18 cellular contexts compared by ENCODE assay signal in genomic region chr1:153362187-153362586, GRCh38. TPM values are rescaled to one million over a fixed set of nuclear protein-coding genes. Genes with fewer than 3 reads are reported as not detected.
DNase-seq lines count a peak whose midpoint lies in the region; ATAC-seq and TF ChIP-seq lines count a peak whose summit lies in the region.
"Had no signal": no experiment of that assay in that cellular context is flagged by ENCODE, and none has a peak within 500 bp of the region (broad histone marks: within the 10 kb centered on the region; RNA-seq: fewer than 3 reads in every experiment).

No MANE protein-coding gene starts in this region.

- TF ChIP-seq EP300 in transverse colon (IDR thresholded peaks at IDR 0.05; ENCODE audit: low read depth) = no peak

- H3K4me1 Mint-ChIP-seq in nephron = no peaks in the 10 kb centered on the region

- BruUV-seq in PC-9 (replicated peaks; lab: Mats Ljungman, UMichigan) = no TSS peak

- peaks cover 83% of the 10 kb centered on the region for H3F3A ChIP-seq in PC-9 (ENCODE audit: insufficient read depth, low read depth)

- intact Hi-C loops in PC-9 (cut with micrococcal nuclease; ENCODE audit: unreplicated experiment) = no loop called here
- intact Hi-C loops in transverse colon (cut with DNase I; ENCODE audit: low total_unique reads) = no loop called here

- no peak overlapping the region for H3K4me3 ChIP-seq in BLaER1 treated with 17β-estradiol and CSF1 and Interleukin-3, amounts not matched to agents 10 nM and 100 nM
- H3K4me3 ChIP-seq in PC-9 = no peak overlapping the region
- H3K4me3 ChIP-seq in esophagus (ENCODE audit: low read depth in 1 of 2, low read length in 2 of 2) = no peak overlapping the region
- H3K4me3 ChIP-seq in transverse colon = no peak overlapping the region
- H3K4me3 ChIP-seq: SK-N-MC had no signal

- H3K27ac Mint-ChIP-seq in nephron = peak overlapping the region in 2 of 3 experiments; percentile 27 to 73

- no peaks in the 10 kb centered on the region for H3K36me3 Mint-ChIP-seq in nephron (ENCODE audit: low read depth)

- H3K27me3 Mint-ChIP-seq in nephron (ENCODE audit: low read depth) = peaks cover 13% of the 10 kb centered on the region

- no peaks in the 10 kb centered on the region for H3K9me3 Mint-ChIP-seq in nephron

- peaks cover 0 to 30% (median 10%) of the 10 kb centered on the region in 11 experiments; a peak in 12 of 22 replicates for H3K36me3 ChIP-seq in BLaER1 treated with 17β-estradiol and CSF1 and Interleukin-3, amounts not matched to agents 10 nM and 100 nM
- H3K36me3 ChIP-seq in PC-9 (ENCODE audit: low read depth) (peaks cover 19% of the 10 kb centered on the region), esophagus (ENCODE audit: control insufficient read depth in 2 of 2, insufficient read depth in 2 of 2, low read length in 1 of 2) (peaks cover 0 to 3% of the 10 kb centered on the region in 2 donors), transverse colon (no peaks in the 10 kb centered on the region)

- in situ Hi-C loops in transverse colon (cut with MboI; ENCODE audit: low pct_ligation_motif_present in 1 of 4, low pct_unique_long_range_greater_than_20kb in 1 of 4, low sequenced_read_pairs in 3 of 4) = loop anchor here in 1 of 4 donors (25.0 kb wide), 1 partner anchor 225 kb away; no protein-coding TSS in a partner anchor

- ATAC-seq in HG02763 (IDR thresholded peaks at IDR 0.05; ENCODE audit: unreplicated experiment) (no peak), omental fat pad (ENCODE audit: low FRiP score) (no peak), HG03175 (IDR thresholded peaks at IDR 0.05; ENCODE audit: unreplicated experiment) (no peak)

- TF ChIP-seq CTCF in PC-9 (conservative IDR thresholded peaks at IDR 0.05) (no peak), nephron (IDR thresholded peaks at IDR 0.05; ENCODE audit: unreplicated experiment in 3 of 3) (no peak), omental fat pad (IDR thresholded peaks at IDR 0.05) (no peak), transverse colon (IDR thresholded peaks at IDR 0.05) (no peak)

- CTCF ChIA-PET in PC-9 (lab: Charles Lee) = interaction anchor here (0.7 kb wide), 1 partner anchor 1249 kb away, joined by 3 read pairs; no protein-coding TSS in a partner anchor

- H3K4me3 Mint-ChIP-seq in nephron = no peak overlapping the region

- H3K9me3 ChIP-seq in BLaER1 treated with 17β-estradiol and CSF1 and Interleukin-3, amounts not matched to agents 10 nM and 100 nM (replicated peaks in 1 of 11) = peaks cover 0 to 12% (median 0%) of the 10 kb centered on the region in 11 experiments; a peak in 2 of 22 replicates
- H3K9me3 ChIP-seq in PC-9 (ENCODE audit: insufficient read depth, low read depth) = no peaks in the 10 kb centered on the region
- H3K9me3 ChIP-seq in esophagus (ENCODE audit: control insufficient read depth in 2 of 2, insufficient read depth in 1 of 2, low read depth in 1 of 2, low read length in 1 of 2) = no peaks in the 10 kb centered on the region
- no peaks in the 10 kb centered on the region for H3K9me3 ChIP-seq in transverse colon

- TF ChIP-seq POLR2A in transverse colon (IDR thresholded peaks at IDR 0.05) = no peak

- no peaks in the 10 kb centered on the region for H3K27me3 ChIP-seq in BLaER1 treated with 17β-estradiol and CSF1 and Interleukin-3, amounts not matched to agents 10 nM and 100 nM
- H3K27me3 ChIP-seq in PC-9 (ENCODE audit: insufficient read depth, low read depth) (no peaks in the 10 kb centered on the region), esophagus (ENCODE audit: control insufficient read depth in 1 of 2, insufficient read depth in 2 of 2, low read length in 2 of 2) (no peaks in the 10 kb centered on the region), transverse colon (peaks cover 8% of the 10 kb centered on the region)

- DNase-seq in PC-9 (no peak), omental fat pad (ENCODE audit: low spot score) (no peak), transverse colon (no peak)
- DNase-seq: Karpas-422, MV-4-11, NCI-H1105 treated with DMSO at 0.1 percent for 48 hours, NCI-H2081, NCI-H526, SHP77 had no signal

- peak overlapping the region in 5 of 11 experiments; percentile 40 to 98 (median 86); a peak in 9 of 22 replicates for H3K4me2 ChIP-seq in BLaER1 treated with 17β-estradiol and CSF1 and Interleukin-3, amounts not matched to agents 10 nM and 100 nM
- peak overlapping the region; percentile 71; the same call in 1 of the 2 replicates for H3K4me2 ChIP-seq in PC-9

- no peaks in the 10 kb centered on the region for H3K9me2 ChIP-seq in PC-9 (ENCODE audit: insufficient read depth)

- 73 to 77% methylated on average over 3 of the region's 3 CpGs for WGBS in esophagus, 2 donors
- WGBS in transverse colon (ENCODE audit: low coverage in 1 of 2), 2 donors = 65% methylated on average over 3 of the region's 3 CpGs; no CpG with 5 or more reads in 1 of the 2 donors

- peak overlapping the region in 6 of 11 experiments; percentile 85 to 94 (median 92); a peak in 11 of 22 replicates for H3K9ac ChIP-seq in BLaER1 treated with 17β-estradiol and CSF1 and Interleukin-3, amounts not matched to agents 10 nM and 100 nM

- H3K4me1 ChIP-seq in BLaER1 treated with 17β-estradiol and CSF1 and Interleukin-3, amounts not matched to agents 10 nM and 100 nM = peaks cover 11 to 100% (median 67%) of the 10 kb centered on the region in 10 experiments
- H3K4me1 ChIP-seq in PC-9 (replicated peaks; ENCODE audit: insufficient read depth) (peaks cover 80% of the 10 kb centered on the region), esophagus (ENCODE audit: control insufficient read depth in 2 of 2, insufficient read depth in 2 of 2, low read length in 1 of 2) (peaks cover 2 to 20% of the 10 kb centered on the region in 2 donors), transverse colon (peaks cover 0 to 4% (median 0%) of the 10 kb centered on the region in 4 donors)

- peaks cover 25% of the 10 kb centered on the region for H3K79me2 ChIP-seq in PC-9 (ENCODE audit: low read depth)

- peak overlapping the region in 9 of 11 experiments; percentile 11 to 98 (median 94); a peak in 17 of 22 replicates for H3K27ac ChIP-seq in BLaER1 treated with 17β-estradiol and CSF1 and Interleukin-3, amounts not matched to agents 10 nM and 100 nM
- H3K27ac ChIP-seq in PC-9 (peak overlapping the region; percentile 42; the same call in 1 of the 2 replicates), esophagus (ENCODE audit: low read depth in 2 of 2, low read length in 1 of 2) (peak overlapping the region; percentile 76 to 78), transverse colon (no peak overlapping the region)
- H3K27ac ChIP-seq: SK-N-MC had no signal

- H4K20me1 ChIP-seq in BLaER1 treated with 17β-estradiol and CSF1 and Interleukin-3, amounts not matched to agents 10 nM and 100 nM = peaks cover 0 to 7% (median 0%) of the 10 kb centered on the region in 11 experiments; a peak in 2 of 22 replicates
- H4K20me1 ChIP-seq in PC-9 (ENCODE audit: insufficient read depth) = no peaks in the 10 kb centered on the region

- H2AFZ ChIP-seq in PC-9 = no peak overlapping the region

- POLR2A ChIA-PET in PC-9 (lab: Charles Lee; ENCODE audit: unreplicated experiment) = no interaction called here

RNA-seq across cellular contexts. Expression of gene S100A9, which starts 4.5 kb away (rescaled TPM):
- total RNA-seq in PC-9 (2021) (2.1 and 4.3 TPM in 2 replicates), omental fat pad (1,000 to 10,000 TPM in 1 of 4 donors, 100 to 1,000 TPM in 3; 436 to 2,200 (median 573) TPM), transverse colon (10 to 100 TPM; 24.0 to 99.0 (median 34.3) TPM)
- polyA plus RNA-seq in esophagus = over 10,000 TPM; 47,233 to 60,368 TPM
- total RNA-seq: H7, OCI-LY7 had no signal

RNA-seq across cellular contexts. Expression of gene S100A12, which starts 13.2 kb away (rescaled TPM):
- total RNA-seq in PC-9 (2021) = not detected in 2 replicates
- polyA plus RNA-seq in esophagus = 100 to 1,000 TPM in 1 of 2 donors, 10 to 100 TPM in 1; 67.2 to 222 TPM
- 10 to 100 TPM in 2 of 4 donors, 1 to 10 TPM in 2; 4.2 to 59.0 (median 9.6) TPM for total RNA-seq in omental fat pad
- total RNA-seq in transverse colon = not detected
- total RNA-seq: H7, M059J, OCI-LY7 had no signal

RNA-seq across cellular contexts. Expression of gene PGLYRP4, which starts 13.5 kb away (rescaled TPM):
- total RNA-seq in PC-9 (2021) (not detected in 2 replicates), omental fat pad (not detected), transverse colon (not detected)
- 1 to 10 TPM; 3.1 to 3.3 TPM for polyA plus RNA-seq in esophagus
- total RNA-seq: H7, M059J, OCI-LY7 had no signal

RNA-seq across cellular contexts. Expression of gene S100A8, which starts 28.7 kb away (rescaled TPM):
- total RNA-seq in PC-9 (2021) (not detected in 2 replicates), omental fat pad (100 to 1,000 TPM in 1 of 4 donors, 10 to 100 TPM in 3; 50.4 to 402 (median 59.6) TPM), transverse colon (1 to 10 TPM in 2 of 4 donors, not detected in 2; 1.6 to 7.4 TPM)
- over 10,000 TPM; 44,360 to 65,887 TPM for polyA plus RNA-seq in esophagus
- total RNA-seq: H7, OCI-LY7 had no signal

RNA-seq across cellular contexts. Expression of gene PGLYRP3, which starts 49.4 kb away (rescaled TPM):
- not detected in 2 replicates for total RNA-seq in PC-9 (2021)
- 10 to 100 TPM in 1 of 2 donors, 1 to 10 TPM in 1; 9.9 to 21.5 TPM for polyA plus RNA-seq in esophagus
- total RNA-seq in omental fat pad = not detected
- not detected for total RNA-seq in transverse colon
- total RNA-seq: H7, M059J, OCI-LY7 had no signal

Comparison
In these comparisons a context has a peak if more than half of its experiments do, and no peak if none do; other contexts are left out.
1. H3K27ac ChIP-seq: peak in BLaER1 treated with 17β-estradiol and CSF1 and Interleukin-3, amounts not matched to agents 10 nM and 100 nM (9 of 11), PC-9 (single experiment) and esophagus (2 of 2); none in transverse colon (0 of 4).
2. RNA of gene S100A9, which starts 4.5 kb away (total RNA-seq): 436 to 2,200 TPM in omental fat pad; 24.0 to 99.0 TPM in transverse colon and 2.1 to 4.3 TPM in PC-9; every median in the first group is over 4 times any median in the second.